In the genomic region with DNA sequence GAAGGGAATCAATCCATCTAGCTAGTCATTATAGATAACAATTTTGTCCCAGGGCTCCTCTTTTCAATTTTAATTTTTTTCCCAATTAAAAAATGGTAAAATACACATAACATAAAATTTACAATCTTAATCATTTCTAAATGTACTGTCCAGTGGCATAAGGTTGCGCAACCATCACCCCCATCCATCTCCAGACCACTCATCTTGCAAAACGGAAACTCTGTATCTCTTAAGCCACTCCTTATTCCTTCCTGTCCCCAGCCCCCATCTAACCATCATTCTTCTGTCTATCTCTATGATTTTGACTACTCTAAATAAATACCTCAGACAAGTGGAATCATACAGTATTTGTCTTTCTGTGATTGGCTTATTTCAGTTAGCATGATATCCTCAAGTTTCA, we compare ENCODE assay signal across 16 cellular contexts.
"Had no signal": no experiment of that assay in that cellular context is flagged by ENCODE, and none has a peak within 500 bp of the region (broad histone marks: within the 10 kb centered on the region; RNA-seq: fewer than 3 reads in every experiment).

No MANE protein-coding gene starts in this region.

- H3K27me3 ChIP-seq: cardiac muscle cell, testis had no signal

- H3K9me3 ChIP-seq: esophagus squamous epithelium, testis had no signal

- DNase-seq: activated CD4-positive, alpha-beta memory T cell treated with anti-CD3 and anti-CD28 coated beads for 36 hours; activated CD8-positive, alpha-beta memory T cell treated with anti-CD3 and anti-CD28 coated beads, Interleukin-2, amount 50 U/mL, for 4 hours; activated naive CD4-positive, alpha-beta T cell; esophagus squamous epithelium; foreskin fibroblast; glutamatergic neuron; left cardiac atrium; midbrain; retina; stimulated activated CD4-positive, alpha-beta T cell treated with anti-CD3 and anti-CD28 coated beads, Interleukin-15, amount 100 ng/mL, for 24 hours; stimulated activated CD4-positive, alpha-beta T cell treated with anti-CD3 and anti-CD28 coated beads, Interleukin-4, amount 100 ng/mL, for 4 hours; stimulated activated naive CD8-positive, alpha-beta T cell treated with anti-CD3 and anti-CD28 coated beads, Interleukin-15, amount 100 ng/mL, for 72 hours; testis had no signal

- H3K27ac Mint-ChIP-seq: activated CD4-positive, alpha-beta memory T cell treated with anti-CD3 and anti-CD28 coated beads for 36 hours; stimulated activated naive CD8-positive, alpha-beta T cell treated with anti-CD3 and anti-CD28 coated beads, Interleukin-15, amount 100 ng/mL, for 72 hours had no signal

- H3K9me3 Mint-ChIP-seq: activated CD4-positive, alpha-beta memory T cell treated with anti-CD3 and anti-CD28 coated beads for 36 hours; stimulated activated naive CD8-positive, alpha-beta T cell treated with anti-CD3 and anti-CD28 coated beads, Interleukin-15, amount 100 ng/mL, for 72 hours had no signal

- H3K4me3 ChIP-seq: cardiac muscle cell, esophagus squamous epithelium, lung, testis had no signal

- H3K4me3 Mint-ChIP-seq: activated CD4-positive, alpha-beta memory T cell treated with anti-CD3 and anti-CD28 coated beads for 36 hours; stimulated activated naive CD8-positive, alpha-beta T cell treated with anti-CD3 and anti-CD28 coated beads, Interleukin-15, amount 100 ng/mL, for 72 hours had no signal

- H3K4me1 ChIP-seq: esophagus squamous epithelium, testis had no signal

- H3K36me3 Mint-ChIP-seq: activated CD4-positive, alpha-beta memory T cell treated with anti-CD3 and anti-CD28 coated beads for 36 hours had no signal

- H3K27ac ChIP-seq: cardiac muscle cell, esophagus squamous epithelium, testis, VCaP had no signal

- H3K36me3 ChIP-seq: cardiac muscle cell, esophagus squamous epithelium had no signal

- ATAC-seq: left cardiac atrium; stimulated activated naive CD8-positive, alpha-beta T cell treated with anti-CD3 and anti-CD28 coated beads, Interleukin-15, amount 100 ng/mL, for 72 hours had no signal

- H3K27me3 Mint-ChIP-seq: activated CD4-positive, alpha-beta memory T cell treated with anti-CD3 and anti-CD28 coated beads for 36 hours; stimulated activated naive CD8-positive, alpha-beta T cell treated with anti-CD3 and anti-CD28 coated beads, Interleukin-15, amount 100 ng/mL, for 72 hours had no signal
